ENCODE assay signal across 8 cellular contexts in the genomic region with DNA sequence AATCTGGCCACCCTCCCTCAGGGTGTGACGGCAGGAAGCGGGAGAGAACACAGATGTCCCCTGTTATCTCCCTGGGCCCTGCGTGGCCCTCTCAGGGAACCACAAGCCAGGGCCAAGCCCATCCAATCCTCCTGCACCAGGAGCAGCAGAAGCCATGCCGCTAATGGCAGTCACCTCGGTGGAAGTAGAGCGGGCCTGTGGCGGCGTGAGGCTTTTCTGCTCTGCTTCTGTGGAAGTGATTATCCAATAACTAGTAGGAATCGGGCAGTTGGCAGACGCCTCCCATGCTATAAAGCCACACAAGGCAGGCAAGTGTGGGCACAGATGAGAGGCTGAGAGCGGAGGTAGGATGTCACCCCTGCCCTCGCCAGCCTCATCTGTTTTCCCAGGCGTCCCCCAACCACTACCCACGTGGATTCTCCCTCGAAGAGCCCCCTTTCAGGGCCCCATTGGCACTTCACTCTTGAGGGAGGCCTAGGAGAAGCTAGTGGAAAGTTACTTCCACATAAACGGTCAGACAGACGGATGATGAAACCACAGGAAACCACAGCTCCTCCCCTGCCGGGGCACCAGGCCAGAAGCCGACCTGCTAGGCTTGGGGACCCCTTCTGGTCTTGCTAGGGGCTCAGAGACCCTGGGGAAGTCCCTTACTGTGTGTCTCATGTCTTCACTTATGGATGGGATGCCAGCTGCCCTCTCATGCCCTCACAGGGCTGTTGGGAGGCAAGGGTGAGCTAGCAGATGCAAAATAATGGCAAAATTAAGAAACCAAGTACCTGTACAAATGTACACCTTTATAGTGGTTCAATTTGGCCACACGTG. TPM values are rescaled to one million over a fixed set of nuclear protein-coding genes. Genes with fewer than 3 reads are reported as not detected.
DNase-seq lines count a peak whose midpoint lies in the region; ATAC-seq and TF ChIP-seq lines count a peak whose summit lies in the region.

No MANE protein-coding gene starts in this region.

- H3K4me3 Mint-ChIP-seq in HFFc6 (no peak overlapping the region), GM23338 (no peak overlapping the region)

- peak; percentile 61 for TF ChIP-seq POLR2A in NB4 (IDR thresholded peaks at IDR 0.05; ENCODE audit: extremely low read depth, insufficient read length)

- H4K20me1 ChIP-seq in GM23338 (replicated peaks; ENCODE audit: insufficient read depth) = no peaks in the 10 kb centered on the region

- WGBS in esophagus, 2 donors = 52 to 56% methylated on average over 20 of the region's 20 CpGs

- H2AFZ ChIP-seq in GM23338 = no peak overlapping the region

- H3K4me1 Mint-ChIP-seq in HFFc6 (ENCODE audit: low read depth) (peaks cover 27% of the 10 kb centered on the region), GM23338 (no peaks in the 10 kb centered on the region)

- H3F3A ChIP-seq in GM23338 (replicated peaks; ENCODE audit: low read depth) = no peaks in the 10 kb centered on the region

- H3K79me2 ChIP-seq in GM23338 (replicated peaks; ENCODE audit: insufficient read depth) = no peaks in the 10 kb centered on the region

- H3K4me3 ChIP-seq in GM06990 (replicated peaks; ENCODE audit: low read depth, low read length) = peak overlapping the region; percentile 38
- H3K4me3 ChIP-seq in NB4 (ENCODE audit: low read depth, low read length) = peak overlapping the region; percentile 71
- H3K4me3 ChIP-seq in esophagus (ENCODE audit: low read depth in 1 of 2, low read length in 2 of 2) = no peak overlapping the region
- H3K4me3 ChIP-seq in GM23338 = no peak overlapping the region

- H3K27ac ChIP-seq in esophagus (ENCODE audit: low read depth in 2 of 2, low read length in 1 of 2) = peak overlapping the region; percentile 70 to 84
- H3K27ac ChIP-seq in GM23338 (ENCODE audit: low read depth) = no peak overlapping the region

- no peaks in the 10 kb centered on the region for H3K36me3 Mint-ChIP-seq in HFFc6 (ENCODE audit: low read depth)
- no peaks in the 10 kb centered on the region for H3K36me3 Mint-ChIP-seq in GM23338 (ENCODE audit: low read depth)

- H3K27me3 ChIP-seq in GM06990 (replicated peaks; ENCODE audit: control insufficient read depth, insufficient read depth, low read length) = no peaks in the 10 kb centered on the region
- no peaks in the 10 kb centered on the region for H3K27me3 ChIP-seq in esophagus (ENCODE audit: control insufficient read depth in 1 of 2, insufficient read depth in 2 of 2, low read length in 2 of 2)
- H3K27me3 ChIP-seq in GM23338 (ENCODE audit: insufficient read depth) = no peaks in the 10 kb centered on the region

- H3K9me3 Mint-ChIP-seq in HFFc6 = no peaks in the 10 kb centered on the region
- H3K9me3 Mint-ChIP-seq in GM23338 = no peaks in the 10 kb centered on the region

- H3K9me3 ChIP-seq in esophagus (ENCODE audit: control insufficient read depth in 2 of 2, insufficient read depth in 1 of 2, low read depth in 1 of 2, low read length in 1 of 2) = no peaks in the 10 kb centered on the region

- H3K27ac Mint-ChIP-seq in HFFc6 (peak overlapping the region; percentile 88), GM23338 (no peak overlapping the region)

- H3K27me3 Mint-ChIP-seq in HFFc6 (ENCODE audit: insufficient read depth) = no peaks in the 10 kb centered on the region
- H3K27me3 Mint-ChIP-seq in GM23338 (ENCODE audit: insufficient read depth, low read depth, poor library complexity) = peaks cover 4% of the 10 kb centered on the region

- DNase-seq in GM06990 (ENCODE audit: extremely low read depth, insufficient read length) = peak; percentile 81
- DNase-seq in HFFc6 = peak; percentile 31
- DNase-seq in NB4 (ENCODE audit: low read depth) = peak; percentile 98
- DNase-seq in activated CD8-positive, alpha-beta memory T cell treated with anti-CD3 and anti-CD28 coated beads for 24 hours = peak; percentile 86
- DNase-seq in omental fat pad (ENCODE audit: low spot score) = no peak
- DNase-seq in NCI-H128 (lab: John Stamatoyannopoulos, UW; ENCODE audit: unreplicated experiment) = no peak
- no peak for DNase-seq in GM23338 (ENCODE audit: low spot score)

- H3K4me2 ChIP-seq in GM23338 = no peak overlapping the region

- H3K36me3 ChIP-seq in GM06990 (ENCODE audit: control insufficient read depth, insufficient read depth, low read length) (no peaks in the 10 kb centered on the region), esophagus (ENCODE audit: control insufficient read depth in 2 of 2, insufficient read depth in 2 of 2, low read length in 1 of 2) (no peaks in the 10 kb centered on the region), GM23338 (ENCODE audit: insufficient read depth) (no peaks in the 10 kb centered on the region)

- ATAC-seq in omental fat pad (ENCODE audit: low FRiP score) = peak; percentile 47
- ATAC-seq in GM23338 = no peak

- H3K9me2 ChIP-seq in GM23338 (ENCODE audit: insufficient read depth) = no peaks in the 10 kb centered on the region

- no peak for TF ChIP-seq CTCF in GM06990 (IDR thresholded peaks at IDR 0.05; ENCODE audit: insufficient read depth, low read length, poor library complexity, severe bottlenecking)
- no peak for TF ChIP-seq CTCF in HFFc6 (IDR thresholded peaks at IDR 0.05)
- no peak for TF ChIP-seq CTCF in NB4 (IDR thresholded peaks at IDR 0.05; ENCODE audit: low read depth, low read length)
- TF ChIP-seq CTCF in omental fat pad (IDR thresholded peaks at IDR 0.05) = no peak
- TF ChIP-seq CTCF in GM23338 (conservative IDR thresholded peaks at IDR 0.05; ENCODE audit: low read depth in 2 of 2) = no peak

- H3K4me1 ChIP-seq in esophagus (ENCODE audit: control insufficient read depth in 2 of 2, insufficient read depth in 2 of 2, low read length in 1 of 2) (peaks cover 2 to 6% of the 10 kb centered on the region in 2 donors), GM23338 (ENCODE audit: insufficient read depth) (no peaks in the 10 kb centered on the region; the same call in 1 of the 2 replicates)

TF ChIP-seq in GM23338, 12 proteins besides CTCF, POLR2A, EP300 and RAD21:
- TF ChIP-seq EZH2 (IDR thresholded peaks at IDR 0.05; ENCODE audit: low read depth, unreplicated experiment) (no peak), EZH2phosphoT487 (IDR thresholded peaks at IDR 0.05; ENCODE audit: unreplicated experiment) (no peak)

RNA-seq across cellular contexts. Expression of gene TMSB4X, which starts 18.8 kb away (rescaled TPM):
- 1,000 to 10,000 TPM; 2,364 to 3,067 (median 2,845) TPM for total RNA-seq in HFFc6 (2021; fragmentation: NEBNext Ultra II Directional; extraction: Animal tissue kit (Norgen Biotek cat#: 25700))
- 1,000 to 10,000 TPM; 1,322 to 1,747 TPM for polyA plus RNA-seq in esophagus
- 1,000 to 10,000 TPM; 3,948 to 5,890 (median 5,138) TPM for total RNA-seq in omental fat pad
- 999 and 1,367 TPM in 2 replicates for total RNA-seq in GM23338 (2014; rRNA removed; shearing (Covaris generic))
- polyA plus RNA-seq in GM23338 (2016; fragmentation: Nextera tagmentation; extraction: Ambion mirVana) = 6,191 and 6,226 TPM in 2 replicates

RNA-seq across cellular contexts. Expression of gene TLR8, which starts 49.7 kb away (rescaled TPM):
- not detected for total RNA-seq in HFFc6 (2021; fragmentation: NEBNext Ultra II Directional; extraction: Animal tissue kit (Norgen Biotek cat#: 25700))
- under 1 TPM; 0.02 to 0.08 TPM for polyA plus RNA-seq in esophagus
- 10 to 100 TPM in 1 of 4 donors, 1 to 10 TPM in 3; 1.4 to 10.9 (median 6.1) TPM for total RNA-seq in omental fat pad
- total RNA-seq in GM23338 (2014; rRNA removed; shearing (Covaris generic)) = not detected in 2 replicates
- not detected in 2 replicates for polyA plus RNA-seq in GM23338 (2016; fragmentation: Nextera tagmentation; extraction: Ambion mirVana)

Comparison
In these comparisons a context has a peak if more than half of its experiments do, and no peak if none do; other contexts are left out.
1. DNase-seq: peak in GM06990 (single experiment), HFFc6 (single experiment), NB4 (single experiment) and activated CD8-positive, alpha-beta memory T cell treated with anti-CD3 and anti-CD28 coated beads for 24 hours (single experiment); none in omental fat pad (single experiment), NCI-H128 (single experiment) and GM23338 (single experiment).
2. H3K4me3 ChIP-seq: peak in GM06990 (single experiment) and NB4 (single experiment); none in esophagus (0 of 2) and GM23338 (single experiment).